Comparison of ENCODE assay signal across 20 cellular contexts in genomic region chr11:43492701-43493100, GRCh38.
DNase-seq lines count a peak whose midpoint lies in the region; ATAC-seq, FAIRE-seq and TF ChIP-seq lines count a peak whose summit lies in the region.
"Had no signal": no experiment of that assay in that cellular context is flagged by ENCODE, and none has a peak within 500 bp of the region (broad histone marks: within the 10 kb centered on the region; RNA-seq: fewer than 3 reads in every experiment).

No MANE protein-coding gene starts in this region.

- peaks cover 5% of the 10 kb centered on the region for H3K4me1 Mint-ChIP-seq in stimulated activated naive CD8-positive, alpha-beta T cell treated with anti-CD3 and anti-CD28 coated beads, Interleukin-15, amount 100 ng/mL, for 72 hours
- H3K4me1 Mint-ChIP-seq in natural killer cell treated with Interleukin-12 subunit alpha and Interleukin-12 subunit beta and Interleukin-15 and Interleukin-18, amount 100 ng/mL, for 72 hours (ENCODE audit: low read depth in 2 of 2), result peaks cover 4 to 5% of the 10 kb centered on the region in 2 donors
- H3K4me1 Mint-ChIP-seq: CD14-positive monocyte had no signal

- H3K4me3 ChIP-seq in IMR-90 (ENCODE audit: insufficient read depth, low read depth, low read length) (no peak overlapping the region), GM12878 (no peak overlapping the region)
- H3K4me3 ChIP-seq: GM23248 had no signal

- no peak overlapping the region for H3K4me2 ChIP-seq in IMR-90 (ENCODE audit: low read depth, low read length)
- no peak overlapping the region for H3K4me2 ChIP-seq in GM12878 (ENCODE audit: control insufficient read depth, insufficient read depth)

- H4K8ac ChIP-seq in IMR-90 (ENCODE audit: low read depth in 2 of 2, low read length in 2 of 2), result no peak overlapping the region

- H3K27me3 ChIP-seq in IMR-90 (ENCODE audit: control insufficient read depth, insufficient read depth, low read length) (no peaks in the 10 kb centered on the region), GM12878 (replicated peaks in 1 of 2; ENCODE audit: control insufficient read depth in 2 of 2, insufficient read depth in 2 of 2, low read length in 1 of 2) (no peaks in the 10 kb centered on the region)

- WGBS in IMR-90 (ENCODE audit: extremely low coverage in 2 of 2, insufficient read length in 1 of 2), 2 experiments, result 100% methylated on average over 1 of the region's 5 CpGs; no CpG with 5 or more reads in 1 of the 2 experiments
- WGBS in GM12878 (ENCODE audit: insufficient coverage, insufficient replicate concordance, low lambda C conversion rate, missing lambda C conversion rate), result 62% methylated on average over 5 of the region's 5 CpGs

- no peaks in the 10 kb centered on the region for H3K27me3 Mint-ChIP-seq in stimulated activated naive CD8-positive, alpha-beta T cell treated with anti-CD3 and anti-CD28 coated beads, Interleukin-15, amount 100 ng/mL, for 72 hours
- no peaks in the 10 kb centered on the region for H3K27me3 Mint-ChIP-seq in natural killer cell treated with Interleukin-12 subunit alpha and Interleukin-12 subunit beta and Interleukin-15 and Interleukin-18, amount 100 ng/mL, for 72 hours

- peak overlapping the region; percentile 9 to 11 for H3K27ac Mint-ChIP-seq in activated naive CD4-positive, alpha-beta T cell treated with anti-CD3 and anti-CD28 coated beads, Interleukin-2, amount 50 U/mL, for 72 hours
- peak overlapping the region in 1 of 2 donors; percentile 80 for H3K27ac Mint-ChIP-seq in stimulated activated naive CD8-positive, alpha-beta T cell treated with anti-CD3 and anti-CD28 coated beads, Interleukin-15, amount 100 ng/mL, for 72 hours
- no peak overlapping the region for H3K27ac Mint-ChIP-seq in natural killer cell treated with Interleukin-12 subunit alpha and Interleukin-12 subunit beta and Interleukin-15 and Interleukin-18, amount 100 ng/mL, for 72 hours
- H3K27ac Mint-ChIP-seq: CD8-positive, alpha-beta T cell had no signal

- H3K79me1 ChIP-seq in IMR-90 (ENCODE audit: low read depth in 1 of 2, low read length in 2 of 2), result no peaks in the 10 kb centered on the region

- H3K14ac ChIP-seq in IMR-90 (replicated peaks; ENCODE audit: low read depth, low read length), result no peak overlapping the region

- no peak for DNase-seq in activated naive CD4-positive, alpha-beta T cell treated with anti-CD3 and anti-CD28 coated beads, Interleukin-2, amount 50 U/mL, for 72 hours (ENCODE audit: low spot score in 2 of 2)
- DNase-seq in activated naive CD4-positive, alpha-beta T cell treated with Interleukin-2 at 50 U/mL for 16 hours, result no peak
- DNase-seq in IMR-90 (no peak), GM12878 (ENCODE audit: low read depth, low spot score) (no peak), DMS153 treated with DMSO at 0.1 percent for 48 hours (lab: John Stamatoyannopoulos, UW; ENCODE audit: unreplicated experiment) (no peak)
- DNase-seq in stimulated activated naive CD8-positive, alpha-beta T cell treated with anti-CD3 and anti-CD28 coated beads, Interleukin-15, amount 100 ng/mL, for 72 hours, result no peak
- DNase-seq in natural killer cell treated with Interleukin-12 subunit alpha and Interleukin-12 subunit beta and Interleukin-15 and Interleukin-18, amount 100 ng/mL, for 72 hours (ENCODE audit: low spot score), result no peak
- DNase-seq: CD8-positive, alpha-beta T cell; COR-L47; DMS53; GF-D8; GM23248 had no signal

- no peak overlapping the region for H4K5ac ChIP-seq in IMR-90 (ENCODE audit: low read depth, low read length)

- H3K9me3 ChIP-seq in IMR-90 (ENCODE audit: control insufficient read depth, insufficient read depth, low read length), result no peaks in the 10 kb centered on the region
- H3K9me3 ChIP-seq in GM12878 (replicated peaks; ENCODE audit: control insufficient read depth, insufficient read depth, low read length), result no peaks in the 10 kb centered on the region

- H3K9me1 ChIP-seq in IMR-90 (ENCODE audit: insufficient read depth, low read length), result no peaks in the 10 kb centered on the region

- H2AK5ac ChIP-seq in IMR-90 (ENCODE audit: low read depth, low read length), result no peak overlapping the region

- no peaks in the 10 kb centered on the region for H3K9me3 Mint-ChIP-seq in activated naive CD4-positive, alpha-beta T cell treated with anti-CD3 and anti-CD28 coated beads, Interleukin-2, amount 50 U/mL, for 72 hours
- no peaks in the 10 kb centered on the region for H3K9me3 Mint-ChIP-seq in stimulated activated naive CD8-positive, alpha-beta T cell treated with anti-CD3 and anti-CD28 coated beads, Interleukin-15, amount 100 ng/mL, for 72 hours
- no peaks in the 10 kb centered on the region for H3K9me3 Mint-ChIP-seq in natural killer cell treated with Interleukin-12 subunit alpha and Interleukin-12 subunit beta and Interleukin-15 and Interleukin-18, amount 100 ng/mL, for 72 hours
- H3K9me3 Mint-ChIP-seq: CD14-positive monocyte; CD8-positive, alpha-beta T cell had no signal

- H3K36me3 Mint-ChIP-seq in activated naive CD4-positive, alpha-beta T cell treated with anti-CD3 and anti-CD28 coated beads, Interleukin-2, amount 50 U/mL, for 72 hours, result peaks cover 11% of the 10 kb centered on the region in 2 donors
- H3K36me3 Mint-ChIP-seq in natural killer cell treated with Interleukin-12 subunit alpha and Interleukin-12 subunit beta and Interleukin-15 and Interleukin-18, amount 100 ng/mL, for 72 hours, result peaks cover 25% of the 10 kb centered on the region

- no peak for TF ChIP-seq EP300 in GM12878 (IDR thresholded peaks at IDR 0.05; ENCODE audit: borderline replicate concordance in 1 of 2, control insufficient read depth in 1 of 2, low read depth in 2 of 2, low read length in 2 of 2)

- no peak overlapping the region for H3K56ac ChIP-seq in IMR-90 (ENCODE audit: extremely low read depth, insufficient read depth, low read length)

- SMC1A ChIA-PET in GM12878 (lab: Charles Lee; ENCODE audit: uncharacterized antibody, unreplicated experiment), result no interaction called here

- H3K27ac ChIP-seq in IMR-90 (ENCODE audit: insufficient read depth, low read length) (no peak overlapping the region), GM12878 (ENCODE audit: control insufficient read depth, insufficient read depth) (no peak overlapping the region)
- H3K27ac ChIP-seq: GM23248 had no signal

- peak in 1 of 2 donors; percentile 81 for ATAC-seq in activated naive CD4-positive, alpha-beta T cell treated with anti-CD3 and anti-CD28 coated beads, Interleukin-2, amount 50 U/mL, for 72 hours
- no peak for ATAC-seq in IMR-90 (ENCODE audit: low read depth)
- ATAC-seq in GM12878, result no peak
- peak; percentile 69 for ATAC-seq in stimulated activated naive CD8-positive, alpha-beta T cell treated with anti-CD3 and anti-CD28 coated beads, Interleukin-15, amount 100 ng/mL, for 72 hours
- no peak for ATAC-seq in natural killer cell treated with Interleukin-12 subunit alpha and Interleukin-12 subunit beta and Interleukin-15 and Interleukin-18, amount 100 ng/mL, for 72 hours
- no peak for ATAC-seq in HG03045 (IDR thresholded peaks at IDR 0.05; ENCODE audit: unreplicated experiment)
- ATAC-seq: CD8-positive, alpha-beta T cell; HCT116; HepG2 had no signal

- TF ChIP-seq POLR2A in IMR-90 (IDR thresholded peaks at IDR 0.05; ENCODE audit: low read depth, low read length) (no peak), GM12878 (IDR thresholded peaks at IDR 0.05; ENCODE audit: low read depth, low read length) (no peak)

- POLR2A ChIA-PET in IMR-90 (lab: Charles Lee; ENCODE audit: unreplicated experiment) (no interaction called here), GM12878 (lab: Charles Lee) (no interaction called here)

- no peak overlapping the region for H4K91ac ChIP-seq in IMR-90 (ENCODE audit: insufficient read depth, low read depth, low read length)

- dilution Hi-C loops in IMR-90 (cut with HindIII; ENCODE audit: low sequenced_read_pairs, unreplicated experiment), result no loop called here

- RAD21 ChIA-PET in GM12878 (lab: Charles Lee; ENCODE audit: unreplicated experiment), result no interaction called here

- H3K4me1 ChIP-seq in IMR-90 (ENCODE audit: control insufficient read depth, insufficient read depth, low read length) (no peaks in the 10 kb centered on the region), GM12878 (ENCODE audit: control insufficient read depth, insufficient read depth, low read length) (no peaks in the 10 kb centered on the region)

- intact Hi-C loops in IMR-90 (cut with micrococcal nuclease), result no loop called here
- intact Hi-C loops in GM12878 (cut with micrococcal nuclease; ENCODE audit: unreplicated experiment), result no loop called here

- H2AK9ac ChIP-seq in IMR-90 (replicated peaks; ENCODE audit: low read depth, low read length, poor library complexity), result no peak overlapping the region

- BruUV-seq in IMR-90 (replicated peaks; lab: Mats Ljungman, UMichigan) (no TSS peak), GM12878 (replicated peaks; lab: Mats Ljungman, UMichigan) (no TSS peak)

- no peak overlapping the region for H2AFZ ChIP-seq in IMR-90 (replicated peaks; ENCODE audit: low read length, poor library complexity)
- no peak overlapping the region for H2AFZ ChIP-seq in GM12878 (ENCODE audit: control insufficient read depth, low read depth, low read length)
- H2AFZ ChIP-seq: GM23248 had no signal

- CTCF ChIA-PET in IMR-90 (lab: Yijun Ruan, JAX), result no interaction called here
- CTCF ChIA-PET in GM12878 (lab: Yijun Ruan, JAX), result interaction anchor here (1.2 kb wide), 2 partner anchors 11 to 75 kb away, joined by 3 to 6 read pairs; no protein-coding TSS in a partner anchor

- H2BK20ac ChIP-seq in IMR-90 (ENCODE audit: low read depth, low read length), result no peak overlapping the region

- H3K18ac ChIP-seq in IMR-90 (ENCODE audit: low read depth, low read length), result no peak overlapping the region

- H3K23ac ChIP-seq in IMR-90 (ENCODE audit: low read depth, low read length), result no peak overlapping the region

- H2BK15ac ChIP-seq in IMR-90 (ENCODE audit: low read depth, low read length), result no peak overlapping the region

- H2BK120ac ChIP-seq in IMR-90 (ENCODE audit: low read depth, low read length), result no peak overlapping the region

- no peak overlapping the region for H3K4ac ChIP-seq in IMR-90 (ENCODE audit: low read depth, low read length)

- H3K36me3 ChIP-seq in IMR-90 (ENCODE audit: control insufficient read depth, insufficient read depth, low read length) (peaks cover 30% of the 10 kb centered on the region), GM12878 (ENCODE audit: control insufficient read depth in 2 of 2, insufficient read depth in 2 of 2, low read length in 1 of 2) (peaks cover 2 to 21% of the 10 kb centered on the region in 2 experiments)

- TF ChIP-seq CTCF in IMR-90 (conservative IDR thresholded peaks at IDR 0.05; ENCODE audit: low read depth, low read length) (no peak), GM12878 (IDR thresholded peaks at IDR 0.05 in 2 of 3, conservative IDR thresholded peaks at IDR 0.05 in 1 of 3; ENCODE audit: control insufficient read depth in 2 of 3, extremely low read depth in 1 of 3, insufficient read depth in 1 of 3, low read depth in 3 of 3, low read length in 3 of 3) (no peak)

- no peak for TF ChIP-seq RAD21 in IMR-90 (IDR thresholded peaks at IDR 0.05; ENCODE audit: low read length)
- no peak for TF ChIP-seq RAD21 in GM12878 (IDR thresholded peaks at IDR 0.05; ENCODE audit: insufficient read depth, low read depth, low read length)

- no peaks in the 10 kb centered on the region for H3K79me2 ChIP-seq in GM12878 (ENCODE audit: control insufficient read depth, insufficient read depth, low read length)

- H4K20me1 ChIP-seq in IMR-90 (ENCODE audit: insufficient read depth, low read length) (no peaks in the 10 kb centered on the region), GM12878 (ENCODE audit: control insufficient read depth, insufficient read depth) (no peaks in the 10 kb centered on the region)

- H3K9ac ChIP-seq in IMR-90 (ENCODE audit: low read depth, low read length), result no peak overlapping the region
- no peak overlapping the region for H3K9ac ChIP-seq in GM12878 (ENCODE audit: control insufficient read depth, insufficient read depth, low read length)
- H3K9ac ChIP-seq: GM23248 had no signal

- no peak overlapping the region for H2BK5ac ChIP-seq in IMR-90 (ENCODE audit: low read depth, low read length, poor library complexity, severe bottlenecking)

- no peak for FAIRE-seq in GM12878 (lab: Jason Lieb, UNC)
- FAIRE-seq: D721Med, GM18507, H54, HepG2, HTR-8/SVneo had no signal

- no peak overlapping the region for H3K4me3 Mint-ChIP-seq in stimulated activated naive CD8-positive, alpha-beta T cell treated with anti-CD3 and anti-CD28 coated beads, Interleukin-15, amount 100 ng/mL, for 72 hours
- no peak overlapping the region for H3K4me3 Mint-ChIP-seq in natural killer cell treated with Interleukin-12 subunit alpha and Interleukin-12 subunit beta and Interleukin-15 and Interleukin-18, amount 100 ng/mL, for 72 hours
- H3K4me3 Mint-ChIP-seq: CD14-positive monocyte; CD8-positive, alpha-beta T cell had no signal

- in situ Hi-C loops in IMR-90 (cut with MboI; ENCODE audit: low sequenced_read_pairs), result no loop called here
- in situ Hi-C loops in GM12878 (cut with MboI), result no loop called here

Comparison
In these comparisons a context has a peak if more than half of its experiments do, and no peak if none do; other contexts are left out.
1. H3K27ac Mint-ChIP-seq: peak in activated naive CD4-positive, alpha-beta T cell treated with anti-CD3 and anti-CD28 coated beads, Interleukin-2, amount 50 U/mL, for 72 hours (2 of 2); none in natural killer cell treated with Interleukin-12 subunit alpha and Interleukin-12 subunit beta and Interleukin-15 and Interleukin-18, amount 100 ng/mL, for 72 hours (0 of 2).